ENCODE assay signal across 18 cellular contexts in the genomic region with DNA sequence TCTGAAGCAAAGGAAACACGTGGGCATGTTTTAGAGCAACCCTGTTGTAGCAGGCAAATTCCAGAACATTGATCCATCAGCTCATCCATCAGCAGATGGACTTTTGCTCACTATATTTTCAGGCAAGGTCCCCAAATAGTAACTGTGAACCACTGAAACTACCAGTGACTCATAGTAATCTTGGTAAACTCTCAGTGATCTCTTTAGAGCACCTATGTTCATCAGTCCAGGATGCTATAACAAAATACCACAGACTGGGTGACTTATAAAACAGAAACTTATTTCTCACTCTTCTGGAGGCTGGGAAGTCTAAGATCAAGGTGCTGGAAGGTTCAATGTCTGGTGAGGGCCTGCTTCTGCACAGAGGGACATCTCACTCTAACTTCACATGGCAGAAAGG. TPM values are rescaled to one million over a fixed set of nuclear protein-coding genes. Genes with fewer than 3 reads are reported as not detected.
DNase-seq lines count a peak whose midpoint lies in the region; ATAC-seq and TF ChIP-seq lines count a peak whose summit lies in the region.
"Had no signal": no experiment of that assay in that cellular context is flagged by ENCODE, and none has a peak within 500 bp of the region (broad histone marks: within the 10 kb centered on the region; RNA-seq: fewer than 3 reads in every experiment).

No MANE protein-coding gene starts in this region.

- H3K4me1 ChIP-seq in spleen, result no peaks in the 10 kb centered on the region

- no peaks in the 10 kb centered on the region for H3K9me3 Mint-ChIP-seq in activated CD4-positive, alpha-beta T cell treated with anti-CD3 and anti-CD28 coated beads, Interleukin-2, amount 10 ng/mL, durations not matched to agents 7 days and 5 days

- peaks cover 0 to 4% (median 0%) of the 10 kb centered on the region in 7 donors for H3K27me3 ChIP-seq in spleen (replicated peaks in 1 of 7)
- H3K27me3 ChIP-seq: ovary had no signal

- intact Hi-C loops in spleen (cut with DNase I; ENCODE audit: low total_unique reads), result no loop called here

- DNase-seq in NCI-H2107 (lab: John Stamatoyannopoulos, UW) (no peak), medulla oblongata (ENCODE audit: extremely low spot score) (no peak), spleen (no peak)
- DNase-seq in activated CD4-positive, alpha-beta T cell treated with anti-CD3 and anti-CD28 coated beads, Interleukin-2, amount 10 ng/mL, durations not matched to agents 7 days and 5 days, result no peak
- DNase-seq: amygdala; foreskin fibroblast; NCI-H2029; ovary; SHP77; stimulated activated CD4-positive, alpha-beta T cell treated with anti-CD3 and anti-CD28 coated beads, Interleukin-4, amount 100 ng/mL, for 1 hour had no signal

- ATAC-seq in GM18519 (IDR thresholded peaks at IDR 0.05; ENCODE audit: low FRiP score, unreplicated experiment) (peak; percentile 67), GM21423 (IDR thresholded peaks at IDR 0.05; ENCODE audit: unreplicated experiment) (peak; percentile 56), HG02938 (IDR thresholded peaks at IDR 0.05; ENCODE audit: unreplicated experiment) (peak; percentile 88), HG03571 (IDR thresholded peaks at IDR 0.05; ENCODE audit: unreplicated experiment) (peak; percentile 85)
- ATAC-seq: WTC11 had no signal

- H3K27ac ChIP-seq in spleen, result no peak overlapping the region
- H3K27ac ChIP-seq: ovary had no signal

- H3K4me3 ChIP-seq in spleen, result no peak overlapping the region
- H3K4me3 ChIP-seq: ovary had no signal

- H3K9me3 ChIP-seq in spleen, result peaks cover 0 to 5% (median 0%) of the 10 kb centered on the region in 8 donors
- H3K9me3 ChIP-seq: ovary had no signal

- no peak for TF ChIP-seq CTCF in spleen (IDR thresholded peaks at IDR 0.05 in 8 of 11, conservative IDR thresholded peaks at IDR 0.05 in 3 of 11)

- no peaks in the 10 kb centered on the region for H3K4me1 Mint-ChIP-seq in activated CD4-positive, alpha-beta T cell treated with anti-CD3 and anti-CD28 coated beads, Interleukin-2, amount 10 ng/mL, durations not matched to agents 7 days and 5 days

- H3K36me3 Mint-ChIP-seq in activated CD4-positive, alpha-beta T cell treated with anti-CD3 and anti-CD28 coated beads, Interleukin-2, amount 10 ng/mL, durations not matched to agents 7 days and 5 days (ENCODE audit: low read depth), result no peaks in the 10 kb centered on the region
- H3K36me3 Mint-ChIP-seq: WTC11 had no signal

- CTCF ChIA-PET in activated CD4-positive, alpha-beta T cell treated with anti-CD3 and anti-CD28 coated beads, Interleukin-2, amount 10 ng/mL, durations not matched to agents 7 days and 5 days (lab: Charles Lee), result no interaction called here

- POLR2A ChIA-PET in activated CD4-positive, alpha-beta T cell treated with anti-CD3 and anti-CD28 coated beads, Interleukin-2, amount 10 ng/mL, durations not matched to agents 7 days and 5 days (lab: Charles Lee), result no interaction called here

- no peak overlapping the region for H3K27ac Mint-ChIP-seq in activated CD4-positive, alpha-beta T cell treated with anti-CD3 and anti-CD28 coated beads, Interleukin-2, amount 10 ng/mL, durations not matched to agents 7 days and 5 days
- H3K27ac Mint-ChIP-seq: WTC11 had no signal

- H3K36me3 ChIP-seq in spleen, result no peaks in the 10 kb centered on the region
- H3K36me3 ChIP-seq: ovary had no signal

- H3K4me3 Mint-ChIP-seq in activated CD4-positive, alpha-beta T cell treated with anti-CD3 and anti-CD28 coated beads, Interleukin-2, amount 10 ng/mL, durations not matched to agents 7 days and 5 days, result no peak overlapping the region
- H3K4me3 Mint-ChIP-seq: WTC11 had no signal

- TF ChIP-seq POLR2A in spleen (IDR thresholded peaks at IDR 0.05), result no peak

- 30 to 55% (median 31%) methylated on average over 1 of the region's 1 CpG for whole genome bisulfite sequencing in spleen, 5 donors

- H3K27me3 Mint-ChIP-seq in activated CD4-positive, alpha-beta T cell treated with anti-CD3 and anti-CD28 coated beads, Interleukin-2, amount 10 ng/mL, durations not matched to agents 7 days and 5 days, result no peaks in the 10 kb centered on the region

RNA-seq across cellular contexts. Expression of a gene that starts 28.9 kb away (rescaled TPM):
- under 1 TPM in 2 of 7 donors, not detected in 5; 0.51 to 0.93 TPM for total RNA-seq in spleen
- polyA plus RNA-seq in spleen, result under 1 TPM; 0.06 to 0.11 (median 0.06) TPM
- not detected for total RNA-seq in activated CD4-positive, alpha-beta T cell treated with anti-CD3 and anti-CD28 coated beads, Interleukin-2, amount 10 ng/mL, durations not matched to agents 7 days and 5 days
- total RNA-seq: activated CD8-positive, alpha-beta memory T cell treated with anti-CD3 and anti-CD28 coated beads for 36 hours; H1; T-helper 1 cell treated with Interleukin-12 subunit alpha and Interleukin-12 subunit beta and Interleukin-4 antibody, amounts not matched to agents 30 ng/mL and 1 ng/mL, for 36 hours had no signal
